8 cellular contexts compared by ENCODE assay signal in genomic region chr6:32255212-32256153, GRCh38. TPM values are rescaled to one million over a fixed set of nuclear protein-coding genes. Genes with fewer than 3 reads are reported as not detected.
DNase-seq lines count a peak whose midpoint lies in the region; ATAC-seq and TF ChIP-seq lines count a peak whose summit lies in the region.

No MANE protein-coding gene starts in this region.

- CTCF ChIA-PET in OCI-LY7 (lab: Charles Lee; ENCODE audit: unreplicated experiment) = no interaction called here

- peak overlapping the region; percentile 23; the same call in 1 of the 2 replicates for H2AFZ ChIP-seq in OCI-LY7 (ENCODE audit: low read length)

- peaks cover 13% of the 10 kb centered on the region for H3K36me3 Mint-ChIP-seq in neural crest cell (ENCODE audit: low read depth)

- no peaks in the 10 kb centered on the region for H3K79me2 ChIP-seq in OCI-LY7 (ENCODE audit: insufficient read depth, low read depth, low read length)

- intact Hi-C loops in OCI-LY7 (cut with micrococcal nuclease; ENCODE audit: unreplicated experiment) = no loop called here

- TF ChIP-seq CTCF in AG09309 (IDR thresholded peaks at IDR 0.05; ENCODE audit: control insufficient read depth, insufficient read depth, low read depth, low read length, missing control alignments) (peak; percentile 87), OCI-LY7 (conservative IDR thresholded peaks at IDR 0.05; ENCODE audit: low read length) (0 out of 2 replicates have a peak, but pooled peaks have one; percentile 24), fibroblast of villous mesenchyme (IDR thresholded peaks at IDR 0.05; ENCODE audit: insufficient read depth, low read depth, low read length) (peak; percentile 16), neural crest cell (conservative IDR thresholded peaks at IDR 0.05) (peak; percentile 77)

- no peak overlapping the region for H3K27ac ChIP-seq in OCI-LY7 (ENCODE audit: low read depth, low read length, poor library complexity, severe bottlenecking)

- H3K27me3 Mint-ChIP-seq in neural crest cell (ENCODE audit: low read depth) = no peaks in the 10 kb centered on the region

- POLR2A ChIA-PET in OCI-LY7 (lab: Charles Lee) = no interaction called here

- DNase-seq in AG09309 (ENCODE audit: low read depth) (peak; percentile 55), OCI-LY7 (ENCODE audit: low spot score) (no peak), fibroblast of villous mesenchyme (ENCODE audit: low read depth) (peak; percentile 89), neural crest cell (ENCODE audit: low read depth, low spot score) (peak; percentile 55), NCI-H345 (lab: John Stamatoyannopoulos, UW) (no peak)
- peak; percentile 51 for DNase-seq in activated T-helper 9 cell treated with anti-CD3 and anti-CD28 coated beads, Interleukin-2, amount 50 U/mL, for 16 hours (ENCODE audit: low read depth)
- peak; percentile 74 for DNase-seq in stimulated activated naive CD8-positive, alpha-beta T cell treated with anti-CD3 and anti-CD28 coated beads, Interleukin-15, Interleukin-2, amounts not matched to agents 100 U/mL and 50 U/mL, for 24 hours

- peak overlapping the region; percentile 95 for H3K27ac Mint-ChIP-seq in neural crest cell (ENCODE audit: unreplicated experiment)

- no peaks in the 10 kb centered on the region for H3K9me3 ChIP-seq in OCI-LY7 (ENCODE audit: low read length)

- H3K4me2 ChIP-seq in OCI-LY7 (ENCODE audit: low read length) = peak overlapping the region; percentile 14; the same call in 1 of the 2 replicates

- peak overlapping the region; percentile 66 for H3K4me3 Mint-ChIP-seq in neural crest cell

- no TSS peak for BruUV-seq in OCI-LY7 (replicated peaks; lab: Mats Ljungman, UMichigan)

- H3K9me3 Mint-ChIP-seq in neural crest cell = peaks cover 15% of the 10 kb centered on the region

- H3K4me1 Mint-ChIP-seq in neural crest cell = peaks cover 8% of the 10 kb centered on the region

- H3K4me1 ChIP-seq in OCI-LY7 (ENCODE audit: insufficient read depth, low read length, poor library complexity, severe bottlenecking) = peaks cover 12% of the 10 kb centered on the region

- no peaks in the 10 kb centered on the region for H4K20me1 ChIP-seq in OCI-LY7 (ENCODE audit: insufficient read depth, low read length)

- peak overlapping the region; percentile 40 for H3K4me3 ChIP-seq in AG09309 (ENCODE audit: control insufficient read depth, low read depth, low read length)
- no peak overlapping the region for H3K4me3 ChIP-seq in OCI-LY7 (ENCODE audit: low read depth, low read length, poor library complexity, severe bottlenecking)
- H3K4me3 ChIP-seq in fibroblast of villous mesenchyme (ENCODE audit: low read depth, low read length) = peak overlapping the region; percentile 53

- H3K9me2 ChIP-seq in OCI-LY7 (ENCODE audit: insufficient read depth, low read length) = no peaks in the 10 kb centered on the region

- peak; percentile 51 for ATAC-seq in GM21447 (IDR thresholded peaks at IDR 0.05; ENCODE audit: unreplicated experiment)
- ATAC-seq in stimulated activated naive CD8-positive, alpha-beta T cell treated with anti-CD3 and anti-CD28 coated beads, Interleukin-15, Interleukin-2, amounts not matched to agents 100 U/mL and 50 U/mL, for 24 hours = peak; percentile 89

- H3K36me3 ChIP-seq in OCI-LY7 (ENCODE audit: insufficient read depth, low read length) = no peaks in the 10 kb centered on the region

RNA-seq across cellular contexts. Expression of gene NOTCH4, which starts 31.6 kb away (rescaled TPM):
- total RNA-seq in OCI-LY7 (2014; rRNA removed; shearing (Covaris generic)) = 0.93 and 1.4 TPM in 2 replicates
- total RNA-seq in OCI-LY7 (2022) (2.1 and 2.4 TPM in 2 replicates), fibroblast of villous mesenchyme (1.3 and 1.6 TPM in 2 replicates), neural crest cell (5.6 and 6.3 TPM in 2 replicates)

Comparison
In these comparisons a context has a peak if more than half of its experiments do, and no peak if none do; other contexts are left out.
1. DNase-seq: peak in AG09309 (single experiment), activated T-helper 9 cell treated with anti-CD3 and anti-CD28 coated beads, Interleukin-2, amount 50 U/mL, for 16 hours (single experiment), fibroblast of villous mesenchyme (single experiment), neural crest cell (single experiment) and stimulated activated naive CD8-positive, alpha-beta T cell treated with anti-CD3 and anti-CD28 coated beads, Interleukin-15, Interleukin-2, amounts not matched to agents 100 U/mL and 50 U/mL, for 24 hours (single experiment); none in OCI-LY7 (single experiment) and NCI-H345 (single experiment).
2. CTCF ChIP-seq: peak in every context shown above with its lines; median percentile 87 in AG09309; 77 in neural crest cell; 24 in OCI-LY7; 16 in fibroblast of villous mesenchyme.